8 cellular contexts compared by ENCODE assay signal in the genomic region with DNA sequence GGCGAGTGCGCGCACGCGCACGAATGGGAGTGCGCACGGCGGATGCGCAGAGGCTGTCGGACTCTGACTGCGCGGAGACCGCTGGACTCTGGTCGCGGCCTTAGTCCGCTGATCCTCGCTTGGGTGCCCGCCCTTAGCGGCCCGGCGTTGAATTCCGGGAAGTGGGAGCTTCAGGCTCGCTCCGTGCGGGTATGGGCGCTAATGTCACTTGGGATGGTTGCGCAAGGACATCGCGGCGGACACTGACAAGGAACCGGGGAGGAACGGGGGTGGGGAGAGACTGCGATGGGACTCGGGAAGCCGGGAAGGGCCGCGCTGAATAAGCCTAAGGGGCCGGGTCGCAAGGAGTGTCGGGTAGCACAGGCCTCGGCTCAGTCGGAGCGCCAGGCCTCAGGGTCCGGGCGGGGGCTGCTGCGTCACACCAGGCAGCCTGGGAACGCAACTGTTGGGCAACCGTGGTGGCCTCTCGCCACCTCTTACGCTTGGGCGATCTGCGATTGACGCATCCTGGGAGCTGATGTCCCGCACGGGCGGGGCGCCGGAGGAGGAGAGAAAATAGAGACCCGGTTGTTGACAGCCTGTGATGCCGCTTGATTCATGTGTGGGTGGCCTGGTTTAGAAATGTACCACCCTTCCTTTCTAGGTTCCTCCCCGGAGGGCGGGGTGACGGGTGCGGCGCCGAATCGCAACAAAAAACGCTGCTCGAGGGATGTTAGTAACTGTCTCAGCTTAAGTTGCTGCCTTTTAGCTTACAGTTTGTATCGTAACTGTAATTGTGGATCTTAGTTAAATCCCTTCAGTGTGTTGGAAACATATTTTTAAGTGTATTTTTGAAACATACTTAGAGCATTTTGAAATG. TPM values are rescaled to one million over a fixed set of nuclear protein-coding genes. Genes with fewer than 3 reads are reported as not detected.
DNase-seq lines count a peak whose midpoint lies in the region; ATAC-seq and TF ChIP-seq lines count a peak whose summit lies in the region.

No MANE protein-coding gene starts in this region.

- H3K27me3 Mint-ChIP-seq in endodermal cell (ENCODE audit: insufficient read depth), result no peaks in the 10 kb centered on the region

- H3K4me3 Mint-ChIP-seq in endodermal cell, result peak overlapping the region; percentile 76

- ATAC-seq in GM19468 (IDR thresholded peaks at IDR 0.05; ENCODE audit: extremely low read depth, unreplicated experiment), result peak; percentile 67

- no peaks in the 10 kb centered on the region for H3K9me3 ChIP-seq in endodermal cell (ENCODE audit: control insufficient read depth, low read length)

- TF ChIP-seq CTCF in endodermal cell (conservative IDR thresholded peaks at IDR 0.05), result no peak

- peak overlapping the region; percentile 48 for H3K9ac ChIP-seq in endodermal cell (ENCODE audit: extremely low read depth, low read length, poor library complexity, severe bottlenecking)

- peaks cover 10% of the 10 kb centered on the region for H3K4me1 ChIP-seq in endodermal cell (ENCODE audit: control insufficient read depth, insufficient read depth, low read length)

- peaks cover 13% of the 10 kb centered on the region for H3K36me3 Mint-ChIP-seq in endodermal cell (ENCODE audit: low read depth)

- H3K27me3 ChIP-seq in endodermal cell (ENCODE audit: control insufficient read depth, insufficient read depth, low read length, poor library complexity, severe bottlenecking), result no peaks in the 10 kb centered on the region

- DNase-seq in COLO829 (ENCODE audit: low spot score) (peak; percentile 77), HS-27A (ENCODE audit: low read depth) (peak; percentile 78), NOMO-1 treated with dmso at 0.1 percent for 144 hours (lab: John Stamatoyannopoulos, UW; ENCODE audit: unreplicated experiment) (peak; percentile 92), endodermal cell (peak; percentile 94), mesenteric fat pad (ENCODE audit: low spot score) (peak; percentile 99)
- DNase-seq in activated CD8-positive, alpha-beta memory T cell treated with anti-CD3 and anti-CD28 coated beads, Interleukin-2, amount 50 U/mL, for 24 hours (ENCODE audit: extremely low read depth), result peak; percentile 89
- peak; percentile 86 for DNase-seq in stimulated activated CD8-positive, alpha-beta memory T cell treated with anti-CD3 and anti-CD28 coated beads, Interleukin-15, amount 100 ng/mL, for 1 hour (ENCODE audit: low read depth)

- 0 to 1% methylated on average over 38 to 71 of the region's 71 CpGs for WGBS in endodermal cell (ENCODE audit: insufficient coverage in 1 of 2, insufficient read length in 1 of 2), 2 experiments

- peaks cover 19% of the 10 kb centered on the region for H3K36me3 ChIP-seq in endodermal cell (ENCODE audit: control insufficient read depth, insufficient read depth, low read length)

- H3K4me1 Mint-ChIP-seq in endodermal cell, result peaks cover 28% of the 10 kb centered on the region

- peak overlapping the region; percentile 98 for H3K4me3 ChIP-seq in endodermal cell (ENCODE audit: low read length)

- no peaks in the 10 kb centered on the region for H3K9me3 Mint-ChIP-seq in endodermal cell

- peak overlapping the region; percentile 91 for H3K27ac ChIP-seq in endodermal cell (ENCODE audit: low read depth, low read length)

- H3K27ac Mint-ChIP-seq in endodermal cell, result peak overlapping the region; percentile 98

RNA-seq across cellular contexts. Expression of gene CHD1, which starts 0.5 kb away (rescaled TPM):
- 10 to 100 TPM; 59.1 to 59.5 TPM for total RNA-seq in endodermal cell
- polyA plus RNA-seq in endodermal cell (2013, experiment 1 of 2), result 46.9 TPM
- polyA plus RNA-seq in endodermal cell (2013, experiment 2 of 2), result 51.0 TPM
- 62.2 TPM for total RNA-seq in mesenteric fat pad

Comparison
In these comparisons a context has a peak if more than half of its experiments do, and no peak if none do; other contexts are left out.
1. Peak in every context shown above with its lines: DNase-seq, ATAC-seq, H3K4me3 ChIP-seq and H3K27ac ChIP-seq.